ENCODE assay signal across 1 cellular context in genomic region chr17:57675988-57676387, GRCh38.
TF ChIP-seq lines count a peak whose summit lies in the region.

No MANE protein-coding gene starts in this region.

TF ChIP-seq in GM12878, 131 proteins besides CTCF, POLR2A, EP300 and RAD21:
- TF ChIP-seq RBBP5 (conservative IDR thresholded peaks at IDR 0.05) (no peak), TCF12 (IDR thresholded peaks at IDR 0.05; ENCODE audit: low read depth, low read length) (no peak), PBX3 (IDR thresholded peaks at IDR 0.05; ENCODE audit: insufficient replicate concordance, low read depth, low read length) (peak; percentile 61), TCF3 (IDR thresholded peaks at IDR 0.05; ENCODE audit: borderline replicate concordance, insufficient read depth, low read depth, low read length) (peak; percentile 72; the same call in 1 of the 2 replicates), BCL11A (IDR thresholded peaks at IDR 0.05; ENCODE audit: low read depth, low read length) (no peak), CBX3 (IDR thresholded peaks at IDR 0.05; ENCODE audit: borderline replicate concordance, low read depth) (no peak), BCL3 (IDR thresholded peaks at IDR 0.05; ENCODE audit: borderline replicate concordance, insufficient read depth, low read depth, low read length, poor library complexity, severe bottlenecking) (peak; percentile 93)
